8 cellular contexts compared by ENCODE assay signal in genomic region chr4:2954358-2955185, GRCh38. TPM values are rescaled to one million over a fixed set of nuclear protein-coding genes. Genes with fewer than 3 reads are reported as not detected.
A peak's percentile ranks its signal among the peaks of the same experiment; 100 is the strongest.
DNase-seq lines count a peak whose midpoint lies in the region; ATAC-seq and TF ChIP-seq lines count a peak whose summit lies in the region.

No MANE protein-coding gene starts in this region.

- peak; percentile 15 for TF ChIP-seq CTCF in osteocyte (IDR thresholded peaks at IDR 0.05)

- H3K27ac Mint-ChIP-seq in osteocyte (ENCODE audit: unreplicated experiment): no peak overlapping the region

- H3K27me3 Mint-ChIP-seq in osteocyte (ENCODE audit: unreplicated experiment): no peaks in the 10 kb centered on the region

- H3K9me3 Mint-ChIP-seq in osteocyte (ENCODE audit: unreplicated experiment): no peaks in the 10 kb centered on the region

- peaks cover 59% of the 10 kb centered on the region for H3K36me3 Mint-ChIP-seq in osteocyte (ENCODE audit: unreplicated experiment)

- no peak overlapping the region for H3K4me3 Mint-ChIP-seq in osteocyte (ENCODE audit: unreplicated experiment)

- DNase-seq in SKM-1 treated with dmso at 0.1 percent for 144 hours (lab: John Stamatoyannopoulos, UW; ENCODE audit: unreplicated experiment): peak; percentile 55
- no peak for DNase-seq in SKM-1 (lab: John Stamatoyannopoulos, UW; ENCODE audit: unreplicated experiment)
- DNase-seq in activated T-helper 9 cell treated with anti-CD3 and anti-CD28 coated beads, Interleukin-2, amount 50 U/mL, for 16 hours (ENCODE audit: low read depth): peak; percentile 62
- DNase-seq in osteocyte (ENCODE audit: extremely low spot score, unreplicated experiment): no peak
- no peak for DNase-seq in central memory CD4-positive, alpha-beta T cell
- DNase-seq in DMS114 treated with DMSO at 0.1 percent for 48 hours (lab: John Stamatoyannopoulos, UW; ENCODE audit: unreplicated experiment): no peak

- ATAC-seq in HG03378 (IDR thresholded peaks at IDR 0.05; ENCODE audit: unreplicated experiment): peak; percentile 52
- no peak for ATAC-seq in HG03280 (IDR thresholded peaks at IDR 0.05; ENCODE audit: unreplicated experiment)

- peaks cover 14% of the 10 kb centered on the region for H3K4me1 Mint-ChIP-seq in osteocyte (ENCODE audit: unreplicated experiment)

RNA-seq across cellular contexts. Expression of gene NOP14, which starts 8.6 kb away (rescaled TPM):
- total RNA-seq in osteocyte: 29.3 and 29.6 TPM in 2 replicates

RNA-seq across cellular contexts. Expression of gene GRK4, which starts 8.8 kb away (rescaled TPM):
- total RNA-seq in osteocyte: 10.5 and 11.7 TPM in 2 replicates

Comparison
In these comparisons a context has a peak if more than half of its experiments do, and no peak if none do; other contexts are left out.
1. DNase-seq: peak in SKM-1 treated with dmso at 0.1 percent for 144 hours (single experiment) and activated T-helper 9 cell treated with anti-CD3 and anti-CD28 coated beads, Interleukin-2, amount 50 U/mL, for 16 hours (single experiment); none in SKM-1 (single experiment), osteocyte (single experiment), central memory CD4-positive, alpha-beta T cell (single experiment) and DMS114 treated with DMSO at 0.1 percent for 48 hours (single experiment).